21 cellular contexts compared by ENCODE assay signal in genomic region chr11:57487021-57487778, GRCh38. TPM values are rescaled to one million over a fixed set of nuclear protein-coding genes. Genes with fewer than 3 reads are reported as not detected.
DNase-seq lines count a peak whose midpoint lies in the region; ATAC-seq and TF ChIP-seq lines count a peak whose summit lies in the region.
"Had no signal": no experiment of that assay in that cellular context is flagged by ENCODE, and none has a peak within 500 bp of the region (broad histone marks: within the 10 kb centered on the region; RNA-seq: fewer than 3 reads in every experiment).

No MANE protein-coding gene starts in this region.

- TF ChIP-seq CTCF in activated CD8-positive, alpha-beta T cell treated with anti-CD3 and anti-CD28 coated beads for 36 hours (IDR thresholded peaks at IDR 0.05): no peak
- TF ChIP-seq CTCF in HL-60 (IDR thresholded peaks at IDR 0.05; ENCODE audit: insufficient read depth, low read length) (no peak), glutamatergic neuron (IDR thresholded peaks at IDR 0.05; ENCODE audit: partially characterized antibody, unreplicated experiment) (no peak), psoas muscle (IDR thresholded peaks at IDR 0.05) (no peak)

- DNase-seq in activated CD8-positive, alpha-beta T cell treated with anti-CD3 and anti-CD28 coated beads, Interleukin-2, amount 10 ng/mL, durations not matched to agents 7 days and 5 days: no peak
- DNase-seq in activated CD8-positive, alpha-beta T cell treated with anti-CD3 and anti-CD28 coated beads for 36 hours: no peak
- DNase-seq in HL-60 (ENCODE audit: low read depth in 1 of 2, low spot score in 1 of 2) (no peak), glutamatergic neuron (no peak), psoas muscle (no peak), Right ventricle myocardium inferior (ENCODE audit: missing footprints) (no peak), MV-4-11 (lab: John Stamatoyannopoulos, UW) (no peak), caudate nucleus (lab: John Stamatoyannopoulos, UW) (no peak)
- DNase-seq: 8988T; Calu3; CD8-positive, alpha-beta T cell; DMS79 treated with DMSO at 0.1 percent for 48 hours; GF-D8; GM23248; IMR-90 had no signal

- H3K27ac ChIP-seq in HL-60 (replicated peaks) (peak overlapping the region; percentile 86), psoas muscle (peak overlapping the region; percentile 63), caudate nucleus (ENCODE audit: low read depth, low read length) (no peak overlapping the region)
- H3K27ac ChIP-seq: GM23248 had no signal

- no peak overlapping the region for H3K4me3 Mint-ChIP-seq in activated CD8-positive, alpha-beta T cell treated with anti-CD3 and anti-CD28 coated beads, Interleukin-2, amount 10 ng/mL, durations not matched to agents 7 days and 5 days
- no peak overlapping the region for H3K4me3 Mint-ChIP-seq in activated CD8-positive, alpha-beta T cell treated with anti-CD3 and anti-CD28 coated beads for 36 hours
- peak overlapping the region; percentile 4 for H3K4me3 Mint-ChIP-seq in glutamatergic neuron (ENCODE audit: unreplicated experiment)
- H3K4me3 Mint-ChIP-seq: CD8-positive, alpha-beta T cell had no signal

- H3K27me3 Mint-ChIP-seq in activated CD8-positive, alpha-beta T cell treated with anti-CD3 and anti-CD28 coated beads, Interleukin-2, amount 10 ng/mL, durations not matched to agents 7 days and 5 days (ENCODE audit: low read depth): peaks cover 4% of the 10 kb centered on the region
- peaks cover 1% of the 10 kb centered on the region for H3K27me3 Mint-ChIP-seq in activated CD8-positive, alpha-beta T cell treated with anti-CD3 and anti-CD28 coated beads for 36 hours
- peaks cover 13% of the 10 kb centered on the region for H3K27me3 Mint-ChIP-seq in glutamatergic neuron (ENCODE audit: unreplicated experiment)

- CTCF ChIA-PET in activated CD8-positive, alpha-beta T cell treated with anti-CD3 and anti-CD28 coated beads, Interleukin-2, amount 10 ng/mL, durations not matched to agents 7 days and 5 days (lab: Charles Lee): interaction anchor here (1.4 to 3.0 kb wide), 2 partner anchors 29 to 158 kb away, joined by 4 to 13 read pairs; no protein-coding TSS in a partner anchor
- CTCF ChIA-PET in activated CD8-positive, alpha-beta T cell treated with anti-CD3 and anti-CD28 coated beads for 36 hours (lab: Charles Lee): interaction anchor here (0.8 to 13.2 kb wide), 2 partner anchors 29 to 41 kb away, joined by 3 to 425 read pairs; partner anchors contain the start of gene TIMM10

- no peak overlapping the region for H3K4me3 ChIP-seq in HL-60 (replicated peaks; ENCODE audit: insufficient read depth, low read length)
- no peak overlapping the region for H3K4me3 ChIP-seq in psoas muscle
- H3K4me3 ChIP-seq: BLaER1 treated with 17β-estradiol and CSF1 and Interleukin-3, amounts not matched to agents 10 nM and 100 nM; GM23248; HAP-1 had no signal

- H3K9me3 ChIP-seq in psoas muscle: no peaks in the 10 kb centered on the region
- H3K9me3 ChIP-seq: BLaER1 treated with 17β-estradiol and CSF1 and Interleukin-3, amounts not matched to agents 10 nM and 100 nM; HAP-1 had no signal

- peaks cover 28% of the 10 kb centered on the region for H3K4me1 ChIP-seq in psoas muscle
- H3K4me1 ChIP-seq: HAP-1 had no signal

- POLR2A ChIA-PET in activated CD8-positive, alpha-beta T cell treated with anti-CD3 and anti-CD28 coated beads, Interleukin-2, amount 10 ng/mL, durations not matched to agents 7 days and 5 days (lab: Charles Lee): no interaction called here
- POLR2A ChIA-PET in activated CD8-positive, alpha-beta T cell treated with anti-CD3 and anti-CD28 coated beads for 36 hours (lab: Charles Lee): interaction anchor here (1.0 to 1.1 kb wide), 2 partner anchors 9 to 30 kb away, joined by 3 read pairs; no protein-coding TSS in a partner anchor

- H3K27me3 ChIP-seq in HL-60 (ENCODE audit: insufficient read depth, poor library complexity, severe bottlenecking) (no peaks in the 10 kb centered on the region), psoas muscle (ENCODE audit: insufficient read depth in 3 of 3, low read length in 2 of 3) (peaks cover 0 to 5% (median 3%) of the 10 kb centered on the region in 3 donors)

- peak overlapping the region; percentile 41 for H3K27ac Mint-ChIP-seq in activated CD8-positive, alpha-beta T cell treated with anti-CD3 and anti-CD28 coated beads, Interleukin-2, amount 10 ng/mL, durations not matched to agents 7 days and 5 days
- no peak overlapping the region for H3K27ac Mint-ChIP-seq in activated CD8-positive, alpha-beta T cell treated with anti-CD3 and anti-CD28 coated beads for 36 hours
- no peak overlapping the region for H3K27ac Mint-ChIP-seq in glutamatergic neuron (ENCODE audit: unreplicated experiment)
- H3K27ac Mint-ChIP-seq: CD8-positive, alpha-beta T cell had no signal

- ATAC-seq in activated CD8-positive, alpha-beta T cell treated with anti-CD3 and anti-CD28 coated beads, Interleukin-2, amount 10 ng/mL, durations not matched to agents 7 days and 5 days: no peak
- ATAC-seq in activated CD8-positive, alpha-beta T cell treated with anti-CD3 and anti-CD28 coated beads for 36 hours: no peak
- ATAC-seq in psoas muscle: no peak
- no peak for ATAC-seq in Right ventricle myocardium inferior
- ATAC-seq: CD8-positive, alpha-beta T cell had no signal

- H3K9me3 Mint-ChIP-seq in activated CD8-positive, alpha-beta T cell treated with anti-CD3 and anti-CD28 coated beads, Interleukin-2, amount 10 ng/mL, durations not matched to agents 7 days and 5 days (ENCODE audit: insufficient read depth): no peaks in the 10 kb centered on the region
- no peaks in the 10 kb centered on the region for H3K9me3 Mint-ChIP-seq in activated CD8-positive, alpha-beta T cell treated with anti-CD3 and anti-CD28 coated beads for 36 hours
- peaks cover 2% of the 10 kb centered on the region for H3K9me3 Mint-ChIP-seq in glutamatergic neuron (ENCODE audit: unreplicated experiment)
- H3K9me3 Mint-ChIP-seq: CD8-positive, alpha-beta T cell had no signal

- peaks cover 28% of the 10 kb centered on the region for H3K36me3 Mint-ChIP-seq in activated CD8-positive, alpha-beta T cell treated with anti-CD3 and anti-CD28 coated beads, Interleukin-2, amount 10 ng/mL, durations not matched to agents 7 days and 5 days (ENCODE audit: low read depth)
- peaks cover 73% of the 10 kb centered on the region for H3K36me3 Mint-ChIP-seq in activated CD8-positive, alpha-beta T cell treated with anti-CD3 and anti-CD28 coated beads for 36 hours (ENCODE audit: low read depth)
- H3K36me3 Mint-ChIP-seq in glutamatergic neuron (ENCODE audit: unreplicated experiment): no peaks in the 10 kb centered on the region

- H3K4me1 Mint-ChIP-seq in activated CD8-positive, alpha-beta T cell treated with anti-CD3 and anti-CD28 coated beads, Interleukin-2, amount 10 ng/mL, durations not matched to agents 7 days and 5 days (ENCODE audit: low read depth): peaks cover 3% of the 10 kb centered on the region
- peaks cover 7% of the 10 kb centered on the region for H3K4me1 Mint-ChIP-seq in activated CD8-positive, alpha-beta T cell treated with anti-CD3 and anti-CD28 coated beads for 36 hours (ENCODE audit: low read depth)
- peaks cover 15% of the 10 kb centered on the region for H3K4me1 Mint-ChIP-seq in glutamatergic neuron (ENCODE audit: low read depth, unreplicated experiment)

- 87 to 91% (median 88%) methylated on average over 15 of the region's 15 CpGs for WGBS in psoas muscle, 3 donors

- H3K36me3 ChIP-seq in psoas muscle (ENCODE audit: insufficient read depth in 1 of 2, low read depth in 1 of 2): peaks cover 0 to 66% of the 10 kb centered on the region in 2 donors

- intact Hi-C loops in activated CD8-positive, alpha-beta T cell treated with anti-CD3 and anti-CD28 coated beads for 36 hours (cut with micrococcal nuclease): no loop called here
- intact Hi-C loops in psoas muscle (cut with DNase I): no loop called here
- intact Hi-C loops in Right ventricle myocardium inferior (cut with DNase I): no loop called here

RNA-seq across cellular contexts. Expression of gene RTN4RL2, which starts 26.9 kb away (rescaled TPM):
- under 1 TPM; 0.47 to 0.57 TPM for total RNA-seq in activated CD8-positive, alpha-beta T cell treated with anti-CD3 and anti-CD28 coated beads, Interleukin-2, amount 10 ng/mL, durations not matched to agents 7 days and 5 days
- total RNA-seq in activated CD8-positive, alpha-beta T cell treated with anti-CD3 and anti-CD28 coated beads for 36 hours: under 1 TPM; 0.23 to 0.27 TPM
- total RNA-seq in glutamatergic neuron (ENCODE audit: unreplicated experiment) (119 TPM), psoas muscle (1 to 10 TPM in 1 of 4 donors, under 1 TPM in 3; 0.77 to 1.1 (median 0.84) TPM), Right ventricle myocardium inferior (1.6 TPM)
- under 1 TPM; 0.44 to 0.61 (median 0.49) TPM for polyA plus RNA-seq in psoas muscle
- total RNA-seq: IMR-90 had no signal

RNA-seq across cellular contexts. Expression of gene SLC43A1, which starts 28.3 kb away (rescaled TPM):
- 10 to 100 TPM; 26.4 to 28.4 TPM for total RNA-seq in activated CD8-positive, alpha-beta T cell treated with anti-CD3 and anti-CD28 coated beads, Interleukin-2, amount 10 ng/mL, durations not matched to agents 7 days and 5 days
- 10 to 100 TPM; 32.1 to 34.0 TPM for total RNA-seq in activated CD8-positive, alpha-beta T cell treated with anti-CD3 and anti-CD28 coated beads for 36 hours
- total RNA-seq in glutamatergic neuron (ENCODE audit: unreplicated experiment) (5.2 TPM), psoas muscle (10 to 100 TPM in 1 of 4 donors, 1 to 10 TPM in 3; 4.1 to 15.3 (median 7.1) TPM), Right ventricle myocardium inferior (6.4 TPM)
- 10 to 100 TPM in 1 of 3 donors, 1 to 10 TPM in 2; 3.5 to 13.7 (median 7.5) TPM for polyA plus RNA-seq in psoas muscle

RNA-seq across cellular contexts. Expression of gene TIMM10, which starts 43.4 kb away (rescaled TPM):
- 10 to 100 TPM; 65.4 to 65.8 TPM for total RNA-seq in activated CD8-positive, alpha-beta T cell treated with anti-CD3 and anti-CD28 coated beads, Interleukin-2, amount 10 ng/mL, durations not matched to agents 7 days and 5 days
- total RNA-seq in activated CD8-positive, alpha-beta T cell treated with anti-CD3 and anti-CD28 coated beads for 36 hours: 10 to 100 TPM; 75.2 to 84.2 TPM
- total RNA-seq in glutamatergic neuron (ENCODE audit: unreplicated experiment): 51.2 TPM
- 10 to 100 TPM; 55.0 to 90.0 (median 73.0) TPM for total RNA-seq in psoas muscle
- polyA plus RNA-seq in psoas muscle: 100 to 1,000 TPM in 2 of 3 donors, 10 to 100 TPM in 1; 97.7 to 149 (median 112) TPM
- 58.1 TPM for total RNA-seq in Right ventricle myocardium inferior

RNA-seq across cellular contexts. Expression of gene SMTNL1, which starts 50.2 kb away (rescaled TPM):
- not detected for total RNA-seq in activated CD8-positive, alpha-beta T cell treated with anti-CD3 and anti-CD28 coated beads, Interleukin-2, amount 10 ng/mL, durations not matched to agents 7 days and 5 days
- total RNA-seq in activated CD8-positive, alpha-beta T cell treated with anti-CD3 and anti-CD28 coated beads for 36 hours: not detected
- total RNA-seq in glutamatergic neuron (ENCODE audit: unreplicated experiment) (not detected), psoas muscle (100 to 1,000 TPM in 1 of 4 donors, 10 to 100 TPM in 2, 1 to 10 TPM in 1; 7.6 to 118 (median 36.9) TPM), Right ventricle myocardium inferior (not detected)
- polyA plus RNA-seq in psoas muscle: 10 to 100 TPM in 2 of 3 donors, 1 to 10 TPM in 1; 6.7 to 19.7 (median 14.9) TPM
- total RNA-seq: A673; Calu3; CD8-positive, alpha-beta T cell; GM23248; H4; HT1080; IMR-90 had no signal
- polyA plus RNA-seq: AG04450, GM23248, IMR-90 had no signal

Comparison
In these comparisons a context has a peak if more than half of its experiments do, and no peak if none do; other contexts are left out.
1. RNA of gene RTN4RL2, which starts 26.9 kb away (total RNA-seq): 119 TPM in glutamatergic neuron (single experiment); 1.6 TPM in Right ventricle myocardium inferior (single experiment), 0.77 to 1.1 TPM in psoas muscle, 0.47 to 0.57 TPM in activated CD8-positive, alpha-beta T cell treated with anti-CD3 and anti-CD28 coated beads, Interleukin-2, amount 10 ng/mL, durations not matched to agents 7 days and 5 days and 0.23 to 0.27 TPM in activated CD8-positive, alpha-beta T cell treated with anti-CD3 and anti-CD28 coated beads for 36 hours; every median in the first group is over 10 times any median in the second.